In genomic region chr3:79367803-79368202, GRCh38 we compare ENCODE assay signal across 15 cellular contexts.
"Had no signal": no experiment of that assay in that cellular context is flagged by ENCODE, and none has a peak within 500 bp of the region (broad histone marks: within the 10 kb centered on the region; RNA-seq: fewer than 3 reads in every experiment).

No MANE protein-coding gene starts in this region.

- H3K27ac ChIP-seq: breast epithelium, left ventricle myocardium inferior, tibial nerve had no signal

- H3K36me3 ChIP-seq: breast epithelium, left ventricle myocardium inferior, tibial nerve had no signal

- H3K4me3 ChIP-seq: breast epithelium, left ventricle myocardium inferior, mucosa of descending colon, tibial nerve had no signal

- H3K4me1 ChIP-seq: breast epithelium, left ventricle myocardium inferior, tibial nerve had no signal

- DNase-seq: activated CD4-positive, alpha-beta T cell treated with anti-CD3 and anti-CD28 coated beads, Interleukin-2, amount 50 U/mL, for 1 hour; activated naive CD4-positive, alpha-beta T cell; anterior cingulate cortex; effector memory CD8-positive, alpha-beta T cell; hippocampal formation; kidney; left ventricle myocardium inferior; mucosa of descending colon; naive thymus-derived CD4-positive, alpha-beta T cell; stimulated activated CD4-positive, alpha-beta T cell treated with anti-CD3 and anti-CD28 coated beads, Interleukin-15, amount 100 ng/mL, for 24 hours; stimulated activated CD4-positive, alpha-beta T cell treated with anti-CD3 and anti-CD28 coated beads, Interleukin-4, amount 100 ng/mL, for 1 hour; stimulated activated naive CD4-positive, alpha-beta T cell had no signal

- H3K9me3 ChIP-seq: breast epithelium, left ventricle myocardium inferior, mucosa of descending colon, tibial nerve had no signal

- ATAC-seq: activated CD4-positive, CD25-positive, alpha-beta regulatory T cell treated with anti-CD3 and anti-CD28 coated beads, Interleukin-2, amount 50 U/mL, for 24 hours; effector memory CD8-positive, alpha-beta T cell; mucosa of descending colon; naive thymus-derived CD4-positive, alpha-beta T cell had no signal

- H3K27me3 ChIP-seq: tibial nerve had no signal
